In genomic region chr3:140268610-140269009, GRCh38 we compare ENCODE assay signal across 22 cellular contexts.
"Had no signal": no experiment of that assay in that cellular context is flagged by ENCODE, and none has a peak within 500 bp of the region (broad histone marks: within the 10 kb centered on the region; RNA-seq: fewer than 3 reads in every experiment).

No MANE protein-coding gene starts in this region.

- H3K4me2 ChIP-seq: KMS-11 had no signal

- H3K27ac ChIP-seq: HL-60, KMS-11, SJSA1, SK-N-MC had no signal

- H3K4me1 ChIP-seq: SJSA1 had no signal

- DNase-seq: Kasumi-1, MM.1S, NCI-H1092, NCI-H1105 treated with DMSO at 0.1 percent for 48 hours, NCI-H1417 treated with DMSO at 0.1 percent for 48 hours, NCI-H146, NCI-H1694 treated with DMSO at 0.1 percent for 48 hours, NCI-H1930, NCI-H2081, NCI-H2107, NCI-H2227 treated with DMSO at 0.1 percent for 48 hours, NCI-H510A, NCI-H524 treated with DMSO at 0.1 percent for 48 hours, NCI-H69, NCI-H774, Right ventricle myocardium superior, RPMI8226, SIG-M5 had no signal

- H3K9me3 ChIP-seq: SJSA1 had no signal

- H3K9ac ChIP-seq: KMS-11 had no signal

- H3K36me3 ChIP-seq: SJSA1 had no signal

- H3K4me3 ChIP-seq: SJSA1, SK-N-MC had no signal

- H3K27me3 ChIP-seq: SJSA1 had no signal
